16 cellular contexts compared by ENCODE assay signal in genomic region chr2:226579519-226579918, GRCh38.
DNase-seq lines count a peak whose midpoint lies in the region; ATAC-seq, FAIRE-seq and TF ChIP-seq lines count a peak whose summit lies in the region.
"Had no signal": no experiment of that assay in that cellular context is flagged by ENCODE, and none has a peak within 500 bp of the region (broad histone marks: within the 10 kb centered on the region; RNA-seq: fewer than 3 reads in every experiment).

No MANE protein-coding gene starts in this region.

- no peaks in the 10 kb centered on the region for H3K36me3 Mint-ChIP-seq in activated T-cell treated with anti-CD3 and anti-CD28 coated beads, Interleukin-2, amount 50 U/mL, for 4 hours (ENCODE audit: insufficient read depth)
- H3K36me3 Mint-ChIP-seq: CD4-positive, CD25-positive, alpha-beta regulatory T cell had no signal

- H3K36me3 ChIP-seq in HCT116 (ENCODE audit: control insufficient read depth in 1 of 2, insufficient read depth in 2 of 2, low read length in 2 of 2): no peaks in the 10 kb centered on the region

- RAD21 ChIA-PET in HCT116 (lab: Charles Lee; ENCODE audit: low non-redundant PET in 1 of 2, low total read pairs in 2 of 2, uncharacterized antibody in 2 of 2, unreplicated experiment in 2 of 2): no interaction called here

- H4K20me1 ChIP-seq in HCT116 (ENCODE audit: insufficient read depth): no peaks in the 10 kb centered on the region

- intact Hi-C loops in HCT116 (cut with micrococcal nuclease): no loop called here

- H3K4me3 ChIP-seq in A549 (no peak overlapping the region), HCT116 (replicated peaks in 1 of 2; ENCODE audit: low read depth in 1 of 2, low read length in 2 of 2) (no peak overlapping the region), fibroblast of pulmonary artery (replicated peaks; ENCODE audit: low read depth, low read length) (no peak overlapping the region)

- no peaks in the 10 kb centered on the region for H3K4me1 Mint-ChIP-seq in activated T-cell treated with anti-CD3 and anti-CD28 coated beads, Interleukin-2, amount 50 U/mL, for 4 hours (ENCODE audit: low read depth)
- H3K4me1 Mint-ChIP-seq: CD4-positive, CD25-positive, alpha-beta regulatory T cell had no signal

- peak overlapping the region; percentile 26; the same call in 1 of the 3 replicates for H3K4me2 ChIP-seq in A549
- H3K4me2 ChIP-seq in HCT116 (ENCODE audit: low read length): peak overlapping the region; percentile 32; the same call in 1 of the 2 replicates

- POLR2A ChIA-PET in A549 (lab: Yijun Ruan, JAX) (no interaction called here), HCT116 (lab: Charles Lee) (interaction anchor here (1.4 kb wide), 1 partner anchor 71 kb away, joined by 3 read pairs; no protein-coding TSS in a partner anchor)

- H3K27me3 Mint-ChIP-seq in activated T-cell treated with anti-CD3 and anti-CD28 coated beads, Interleukin-2, amount 50 U/mL, for 4 hours (ENCODE audit: low read depth): peaks cover 16% of the 10 kb centered on the region
- H3K27me3 Mint-ChIP-seq: CD4-positive, CD25-positive, alpha-beta regulatory T cell had no signal

- 0 out of 2 replicates have a peak overlapping the region, but pooled peaks have one; percentile 15 for H3K9ac ChIP-seq in HCT116 (ENCODE audit: low read length)

- TF ChIP-seq POLR2A in A549 (IDR thresholded peaks at IDR 0.05; ENCODE audit: low read length): no peak
- no peak for TF ChIP-seq POLR2A in HCT116 (IDR thresholded peaks at IDR 0.05; ENCODE audit: borderline replicate concordance, extremely low read depth, insufficient read depth, insufficient read length)

- peak overlapping the region in 1 of 2 experiments; percentile 33; a peak in 1 of 6 replicates for H3K27ac ChIP-seq in A549
- H3K27ac ChIP-seq in HCT116 (ENCODE audit: low read depth, low read length): peak overlapping the region; percentile 92; the same call in 1 of the 2 replicates

- no peaks in the 10 kb centered on the region for H3K9me2 ChIP-seq in HCT116 (ENCODE audit: insufficient read depth)

- H3K4me3 Mint-ChIP-seq in activated T-cell treated with anti-CD3 and anti-CD28 coated beads, Interleukin-2, amount 50 U/mL, for 4 hours: no peak overlapping the region
- H3K4me3 Mint-ChIP-seq: CD4-positive, CD25-positive, alpha-beta regulatory T cell had no signal

- no peak overlapping the region for H2AFZ ChIP-seq in HCT116 (ENCODE audit: low read depth, low read length, poor library complexity, severe bottlenecking)

- H3K9me3 Mint-ChIP-seq in activated T-cell treated with anti-CD3 and anti-CD28 coated beads, Interleukin-2, amount 50 U/mL, for 4 hours: no peaks in the 10 kb centered on the region

- FAIRE-seq in A549 (lab: Jason Lieb, UNC): no peak

- DNase-seq in A549 (ENCODE audit: low read depth in 1 of 2, low spot score in 1 of 2): no peak
- DNase-seq in HCT116 (ENCODE audit: low read depth, low spot score): no peak
- DNase-seq in RPMI7951 (ENCODE audit: low read depth): peak; percentile 45
- DNase-seq in fibroblast of pulmonary artery (ENCODE audit: low read depth): peak; percentile 10
- DNase-seq in NCI-H345 (lab: John Stamatoyannopoulos, UW): no peak
- DNase-seq in SKM-1 (lab: John Stamatoyannopoulos, UW; ENCODE audit: unreplicated experiment): no peak
- no peak for DNase-seq in activated T-cell treated with anti-CD3 and anti-CD28 coated beads, Interleukin-2, amount 50 U/mL, for 4 hours
- no peak for DNase-seq in dedifferentiated amniotic fluid mesenchymal stem cell (ENCODE audit: extremely low spot score)
- DNase-seq: AML-193; CD4-positive, CD25-positive, alpha-beta regulatory T cell; GDM1; GOT3; NCI-H1436 treated with DMSO at 0.1 percent for 48 hours; NCI-H2081 treated with DMSO at 0.1 percent for 48 hours; NCI-H526 treated with DMSO at 0.1 percent for 48 hours; SHP77 treated with DMSO at 0.1 percent for 48 hours had no signal

- H3K4me1 ChIP-seq in A549 (peaks cover 44% of the 10 kb centered on the region), HCT116 (ENCODE audit: control insufficient read depth in 1 of 2, insufficient read depth in 2 of 2, low read length in 2 of 2) (peaks cover 62 to 76% of the 10 kb centered on the region in 2 experiments)

- CTCF ChIA-PET in A549 (lab: Yijun Ruan, JAX) (interaction anchor here (1.1 kb wide), 1 partner anchor 223 kb away, joined by 3 read pairs; no protein-coding TSS in a partner anchor), HCT116 (lab: Charles Lee) (no interaction called here)

- WGBS in A549 (ENCODE audit: missing lambda C conversion rate): 57% methylated on average over 2 of the region's 2 CpGs

- TF ChIP-seq EP300 in A549 (IDR thresholded peaks at IDR 0.05): no peak

- H3K9me3 ChIP-seq in A549: peaks cover 4% of the 10 kb centered on the region; the same call in 1 of the 3 replicates
- no peaks in the 10 kb centered on the region for H3K9me3 ChIP-seq in HCT116 (ENCODE audit: control insufficient read depth in 1 of 2, insufficient read depth in 1 of 2, low read depth in 1 of 2, low read length in 2 of 2)

- TF ChIP-seq CTCF in A549 (IDR thresholded peaks at IDR 0.05): no peak
- TF ChIP-seq CTCF in HCT116 (IDR thresholded peaks at IDR 0.05 in 2 of 3, conservative IDR thresholded peaks at IDR 0.05 in 1 of 3; ENCODE audit: borderline replicate concordance in 1 of 3, insufficient read depth in 1 of 3, low read depth in 2 of 3, low read length in 2 of 3): no peak
- no peak for TF ChIP-seq CTCF in fibroblast of pulmonary artery (IDR thresholded peaks at IDR 0.05; ENCODE audit: low read length, missing control alignments)

- no peaks in the 10 kb centered on the region for H3K27me3 ChIP-seq in HCT116 (ENCODE audit: insufficient read depth, low read length)

- no TSS peak for BruUV-seq in HCT116 (replicated peaks; lab: Mats Ljungman, UMichigan)

- H3K79me2 ChIP-seq in HCT116 (ENCODE audit: insufficient read depth, low read length): peaks cover 4% of the 10 kb centered on the region; the same call in 1 of the 2 replicates

- TF ChIP-seq RAD21 in A549 (conservative IDR thresholded peaks at IDR 0.05 in 1 of 2, IDR thresholded peaks at IDR 0.05 in 1 of 2): no peak
- no peak; the same call in 1 of the 2 replicates for TF ChIP-seq RAD21 in HCT116 (IDR thresholded peaks at IDR 0.05; ENCODE audit: low read depth)

- ATAC-seq in A549: no peak
- no peak for ATAC-seq in HCT116
- ATAC-seq in activated T-cell treated with anti-CD3 and anti-CD28 coated beads, Interleukin-2, amount 50 U/mL, for 4 hours: no peak

TF ChIP-seq in A549, 52 proteins besides CTCF, POLR2A, EP300 and RAD21 (continues in another document):
- TF ChIP-seq ZSCAN20 (CRISPR knock-in tag; IDR thresholded peaks at IDR 0.05) (no peak), NFE2L2 (conservative IDR thresholded peaks at IDR 0.05; ENCODE audit: low read length) (no peak), JUNB (IDR thresholded peaks at IDR 0.05) (no peak), SREBF2 (IDR thresholded peaks at IDR 0.05) (no peak), FOSL2 (IDR thresholded peaks at IDR 0.05) (no peak), FOSL2 (CRISPR knock-in tag; IDR thresholded peaks at IDR 0.05) (no peak), JUN (IDR thresholded peaks at IDR 0.05) (no peak), BCL3 (IDR thresholded peaks at IDR 0.05) (no peak)

TF ChIP-seq in HCT116, 20 proteins besides CTCF, POLR2A, EP300 and RAD21:
- no peak for TF ChIP-seq ELF1 (IDR thresholded peaks at IDR 0.05; ENCODE audit: borderline replicate concordance, low read depth)
- peak; percentile 25; the same call in 1 of the 2 replicates for TF ChIP-seq FOSL1 (IDR thresholded peaks at IDR 0.05; ENCODE audit: low read depth)

Comparison
In these comparisons a context has a peak if more than half of its experiments do, and no peak if none do; other contexts are left out.
1. DNase-seq: peak in RPMI7951 (single experiment) and fibroblast of pulmonary artery (single experiment); none in A549 (0 of 2), HCT116 (single experiment), NCI-H345 (single experiment), SKM-1 (single experiment), activated T-cell treated with anti-CD3 and anti-CD28 coated beads, Interleukin-2, amount 50 U/mL, for 4 hours (single experiment) and dedifferentiated amniotic fluid mesenchymal stem cell (single experiment).